In the genomic region with DNA sequence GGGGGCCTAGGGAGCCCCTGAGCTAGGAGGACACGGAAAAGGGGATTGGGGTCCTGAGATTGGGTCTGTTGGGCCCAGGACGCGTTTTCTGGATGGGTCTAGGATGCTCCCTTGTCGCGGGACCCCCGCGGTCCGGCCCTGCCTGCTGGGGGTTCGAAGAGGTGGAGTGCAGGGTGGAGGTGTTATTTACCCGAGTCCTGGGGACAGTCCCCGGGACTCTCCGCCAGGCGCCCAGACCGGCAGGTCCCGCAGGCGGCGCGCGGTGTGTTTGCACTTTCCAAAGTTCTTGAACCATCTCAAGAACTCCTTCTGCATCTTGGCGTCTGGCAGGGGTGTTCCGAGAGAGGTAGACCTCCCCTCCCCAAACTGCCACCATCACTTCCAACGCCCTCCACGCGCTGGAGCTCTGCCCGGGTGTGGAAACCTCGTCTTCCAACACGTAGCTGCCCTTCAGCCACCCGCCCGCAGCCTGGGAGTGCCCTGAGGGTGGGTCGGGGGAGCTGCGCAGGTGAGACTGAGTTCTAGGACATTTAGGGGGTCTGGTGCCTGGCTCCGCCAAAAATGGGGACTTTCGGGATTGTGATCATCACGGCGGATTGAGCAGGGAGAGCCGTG, we compare ENCODE assay signal across 9 cellular contexts. TPM values are rescaled to one million over a fixed set of nuclear protein-coding genes. Genes with fewer than 3 reads are reported as not detected.
DNase-seq lines count a peak whose midpoint lies in the region; ATAC-seq, FAIRE-seq and TF ChIP-seq lines count a peak whose summit lies in the region.
"Had no signal": no experiment of that assay in that cellular context is flagged by ENCODE, and none has a peak within 500 bp of the region (broad histone marks: within the 10 kb centered on the region; RNA-seq: fewer than 3 reads in every experiment).

No MANE protein-coding gene starts in this region.

- peaks cover 3% of the 10 kb centered on the region for H3K9me3 Mint-ChIP-seq in glutamatergic neuron (ENCODE audit: unreplicated experiment)

- H3K4me1 Mint-ChIP-seq in glutamatergic neuron (ENCODE audit: low read depth, unreplicated experiment): peaks cover 4% of the 10 kb centered on the region

- H3K27me3 ChIP-seq in Loucy (ENCODE audit: insufficient read depth, low read length, poor library complexity, severe bottlenecking) (peaks cover 4% of the 10 kb centered on the region), pancreas (no peaks in the 10 kb centered on the region)

- in situ Hi-C loops in ACHN (cut with HindIII; ENCODE audit: low pct_ligation_motif_present, low pct_unique_long_range_greater_than_20kb, low sequenced_read_pairs): loop anchor here (10.0 kb wide), 1 partner anchor 271 kb away; no protein-coding TSS in a partner anchor

- H3K4me2 ChIP-seq in Loucy (ENCODE audit: low read depth, low read length, poor library complexity, severe bottlenecking): peak overlapping the region; percentile 80

- no peak for TF ChIP-seq CTCF in Loucy (conservative IDR thresholded peaks at IDR 0.05; ENCODE audit: low read length)
- TF ChIP-seq CTCF in glutamatergic neuron (IDR thresholded peaks at IDR 0.05; ENCODE audit: partially characterized antibody, unreplicated experiment): no peak
- no peak for TF ChIP-seq CTCF in pancreas (IDR thresholded peaks at IDR 0.05)

- H3K4me3 ChIP-seq in Loucy (ENCODE audit: low read length, poor library complexity, severe bottlenecking) (peak overlapping the region; percentile 74), pancreas (peak overlapping the region; percentile 21 to 68 (median 47))

- H3K36me3 Mint-ChIP-seq in glutamatergic neuron (ENCODE audit: unreplicated experiment): no peaks in the 10 kb centered on the region

- TF ChIP-seq POLR2A in H54 (IDR thresholded peaks at IDR 0.05; ENCODE audit: low read depth, low read length): no peak; the same call in 1 of the 2 replicates

- H3K27me3 Mint-ChIP-seq in glutamatergic neuron (ENCODE audit: unreplicated experiment): peaks cover 17% of the 10 kb centered on the region

- intact Hi-C loops in pancreas (cut with DNase I): no loop called here

- H3K36me3 ChIP-seq in Loucy (ENCODE audit: insufficient read depth, low read length): no peaks in the 10 kb centered on the region
- H3K36me3 ChIP-seq in pancreas: no peaks in the 10 kb centered on the region

- H4K20me1 ChIP-seq in Loucy (ENCODE audit: insufficient read depth, low read length, poor library complexity, severe bottlenecking): no peaks in the 10 kb centered on the region

- ATAC-seq in GM21360 (IDR thresholded peaks at IDR 0.05; ENCODE audit: unreplicated experiment) (peak; percentile 29), pancreas (peak; percentile 62 to 76 (median 69)), GM18517 (IDR thresholded peaks at IDR 0.05; ENCODE audit: unreplicated experiment) (no peak)

- H3K27ac Mint-ChIP-seq in glutamatergic neuron (ENCODE audit: unreplicated experiment): no peak overlapping the region

- peak overlapping the region; percentile 71 for H3K9ac ChIP-seq in Loucy (ENCODE audit: low read depth, low read length, poor library complexity, severe bottlenecking)

- peaks cover 31% of the 10 kb centered on the region; the same call in 1 of the 2 replicates for H3K79me2 ChIP-seq in Loucy (ENCODE audit: insufficient read depth, low read length)

- H2AFZ ChIP-seq in Loucy (ENCODE audit: low read length): peak overlapping the region; percentile 78

- no peaks in the 10 kb centered on the region for H3F3A ChIP-seq in Loucy (ENCODE audit: low read depth)

- H3K4me1 ChIP-seq in Loucy (ENCODE audit: insufficient read depth, low read length, poor library complexity, severe bottlenecking) (peaks cover 15% of the 10 kb centered on the region), pancreas (no peaks in the 10 kb centered on the region)

- 1% methylated on average over 36 of the region's 36 CpGs for WGBS in pancreas, 2 donors

- no peaks in the 10 kb centered on the region for H3K9me2 ChIP-seq in Loucy (replicated peaks; ENCODE audit: low read depth, low read length)

- H3K27ac ChIP-seq in pancreas: peak overlapping the region; percentile 6 to 48 (median 23)

- H3K9me3 ChIP-seq in Loucy (ENCODE audit: insufficient read depth, low read depth, low read length) (no peaks in the 10 kb centered on the region), pancreas (no peaks in the 10 kb centered on the region)

- FAIRE-seq in pancreas (lab: Jason Lieb, UNC) (no peak), H54 (lab: Jason Lieb, UNC) (no peak)
- FAIRE-seq: GM18507 had no signal

- DNase-seq in ACHN: peak; percentile 40
- peak; percentile 8 for DNase-seq in activated gamma-delta T cell (lab: John Stamatoyannopoulos, UW)
- peak; percentile 27 for DNase-seq in glutamatergic neuron
- peak; percentile 7 to 83 (median 43) for DNase-seq in pancreas
- DNase-seq in H54 (ENCODE audit: insufficient read length, low spot score): no peak

- H3K4me3 Mint-ChIP-seq in glutamatergic neuron (ENCODE audit: unreplicated experiment): peak overlapping the region; percentile 94

RNA-seq across cellular contexts. Expression of a gene that starts 0.6 kb away (rescaled TPM):
- total RNA-seq in glutamatergic neuron (ENCODE audit: unreplicated experiment): 0.78 TPM
- 10 to 100 TPM in 4 of 6 donors, 1 to 10 TPM in 2; 4.6 to 15.9 (median 11.2) TPM for total RNA-seq in pancreas
- polyA plus RNA-seq in pancreas: 10 to 100 TPM in 1 of 2 donors, 1 to 10 TPM in 1; 9.7 to 19.5 TPM

RNA-seq across cellular contexts. Expression of a gene that starts 25.9 kb away (rescaled TPM):
- total RNA-seq in glutamatergic neuron (ENCODE audit: unreplicated experiment) (1.7 TPM), pancreas (10 to 100 TPM; 15.0 to 27.6 (median 25.8) TPM)
- 10 to 100 TPM; 18.5 to 26.6 TPM for polyA plus RNA-seq in pancreas
